ENCODE assay signal across 29 cellular contexts in genomic region chr5:171865431-171865830, GRCh38.
"Had no signal": no experiment of that assay in that cellular context is flagged by ENCODE, and none has a peak within 500 bp of the region (broad histone marks: within the 10 kb centered on the region; RNA-seq: fewer than 3 reads in every experiment).

No MANE protein-coding gene starts in this region.

- H3K27ac ChIP-seq: ascending aorta, brain microvascular endothelial cell, coronary artery, dorsolateral prefrontal cortex, gastrocnemius medialis, hepatocyte, right lobe of liver, thoracic aorta, WERI-Rb-1 had no signal

- H3K9me3 ChIP-seq: ascending aorta, gastrocnemius medialis, mucosa of descending colon, right lobe of liver, thoracic aorta had no signal

- H3K4me3 ChIP-seq: ascending aorta, coronary artery, dorsolateral prefrontal cortex, gastrocnemius medialis, hepatocyte, mucosa of descending colon, right lobe of liver, thoracic aorta had no signal

- H3K27ac Mint-ChIP-seq: activated CD4-positive, alpha-beta memory T cell treated with anti-CD3 and anti-CD28 coated beads, Interleukin-2, amount 10 ng/mL, durations not matched to agents 7 days and 5 days; activated CD4-positive, alpha-beta T cell treated with anti-CD3 and anti-CD28 coated beads, Interleukin-2, amount 10 ng/mL, durations not matched to agents 7 days and 5 days; activated naive CD4-positive, alpha-beta T cell treated with anti-CD3 and anti-CD28 coated beads, Interleukin-2, amount 10 ng/mL, durations not matched to agents 7 days and 5 days; activated naive CD8-positive, alpha-beta T cell treated with anti-CD3 and anti-CD28 coated beads, Interleukin-2, amount 10 ng/mL, durations not matched to agents 7 days and 5 days; activated T-cell treated with anti-CD3 and anti-CD28 coated beads, Interleukin-2, amount 50 U/mL, for 24 hours; stimulated activated naive CD8-positive, alpha-beta T cell treated with anti-CD3 and anti-CD28 coated beads, Interleukin-15, Interleukin-2, amounts not matched to agents 100 ng/mL and 50 ng/mL, for 24 hours had no signal

- H3K4me2 ChIP-seq: hepatocyte had no signal

- DNase-seq: activated CD4-positive, alpha-beta memory T cell treated with anti-CD3 and anti-CD28 coated beads, Interleukin-2, amount 10 ng/mL, durations not matched to agents 7 days and 5 days; activated CD4-positive, alpha-beta T cell treated with anti-CD3 and anti-CD28 coated beads, Interleukin-2, amount 10 ng/mL, durations not matched to agents 7 days and 5 days; activated CD4-positive, CD25-positive, alpha-beta regulatory T cell treated with anti-CD3 and anti-CD28 coated beads, Interleukin-2, amount 50 U/mL, for 72 hours; activated CD8-positive, alpha-beta memory T cell treated with anti-CD3 and anti-CD28 coated beads, Interleukin-2, amount 50 U/mL, for 48 hours; activated gamma-delta T cell; activated naive CD4-positive, alpha-beta T cell treated with anti-CD3 and anti-CD28 coated beads, Interleukin-2, amount 10 ng/mL, durations not matched to agents 7 days and 5 days; activated naive CD8-positive, alpha-beta T cell treated with anti-CD3 and anti-CD28 coated beads, Interleukin-2, amount 10 ng/mL, durations not matched to agents 7 days and 5 days; activated T-cell treated with anti-CD3 and anti-CD28 coated beads, Interleukin-2, amount 50 U/mL, for 24 hours; brain microvascular endothelial cell; dorsolateral prefrontal cortex; effector memory CD4-positive, alpha-beta T cell; gastrocnemius medialis; glutamatergic neuron; left cardiac atrium; left ventricle myocardium superior; mucosa of descending colon; right lobe of liver; stimulated activated CD4-positive, alpha-beta T cell treated with anti-CD3 and anti-CD28 coated beads, Interleukin-4, amount 100 ng/mL, for 1 hour; T1000; trophoblast cell; WERI-Rb-1 had no signal

- H3K27me3 ChIP-seq: ascending aorta, brain microvascular endothelial cell, dorsolateral prefrontal cortex, gastrocnemius medialis, hepatocyte, right lobe of liver had no signal

- H3K4me1 Mint-ChIP-seq: activated CD4-positive, alpha-beta memory T cell treated with anti-CD3 and anti-CD28 coated beads, Interleukin-2, amount 10 ng/mL, durations not matched to agents 7 days and 5 days had no signal

- H3K27me3 Mint-ChIP-seq: activated CD4-positive, alpha-beta memory T cell treated with anti-CD3 and anti-CD28 coated beads, Interleukin-2, amount 10 ng/mL, durations not matched to agents 7 days and 5 days; activated CD4-positive, alpha-beta T cell treated with anti-CD3 and anti-CD28 coated beads, Interleukin-2, amount 10 ng/mL, durations not matched to agents 7 days and 5 days; activated naive CD4-positive, alpha-beta T cell treated with anti-CD3 and anti-CD28 coated beads, Interleukin-2, amount 10 ng/mL, durations not matched to agents 7 days and 5 days; activated naive CD8-positive, alpha-beta T cell treated with anti-CD3 and anti-CD28 coated beads, Interleukin-2, amount 10 ng/mL, durations not matched to agents 7 days and 5 days; activated T-cell treated with anti-CD3 and anti-CD28 coated beads, Interleukin-2, amount 50 U/mL, for 24 hours; natural killer cell treated with Interleukin-12 subunit alpha and Interleukin-12 subunit beta and Interleukin-15 and Interleukin-18, amount 100 ng/mL, for 72 hours; stimulated activated naive CD8-positive, alpha-beta T cell treated with anti-CD3 and anti-CD28 coated beads, Interleukin-15, Interleukin-2, amounts not matched to agents 100 ng/mL and 50 ng/mL, for 24 hours had no signal

- H3K4me3 Mint-ChIP-seq: activated CD4-positive, alpha-beta memory T cell treated with anti-CD3 and anti-CD28 coated beads, Interleukin-2, amount 10 ng/mL, durations not matched to agents 7 days and 5 days; activated CD4-positive, alpha-beta T cell treated with anti-CD3 and anti-CD28 coated beads, Interleukin-2, amount 10 ng/mL, durations not matched to agents 7 days and 5 days; activated naive CD4-positive, alpha-beta T cell treated with anti-CD3 and anti-CD28 coated beads, Interleukin-2, amount 10 ng/mL, durations not matched to agents 7 days and 5 days; activated naive CD8-positive, alpha-beta T cell treated with anti-CD3 and anti-CD28 coated beads, Interleukin-2, amount 10 ng/mL, durations not matched to agents 7 days and 5 days; activated T-cell treated with anti-CD3 and anti-CD28 coated beads, Interleukin-2, amount 50 U/mL, for 24 hours; natural killer cell treated with Interleukin-12 subunit alpha and Interleukin-12 subunit beta and Interleukin-15 and Interleukin-18, amount 100 ng/mL, for 72 hours; stimulated activated naive CD8-positive, alpha-beta T cell treated with anti-CD3 and anti-CD28 coated beads, Interleukin-15, Interleukin-2, amounts not matched to agents 100 ng/mL and 50 ng/mL, for 24 hours had no signal

- H3K9me3 Mint-ChIP-seq: activated CD4-positive, alpha-beta memory T cell treated with anti-CD3 and anti-CD28 coated beads, Interleukin-2, amount 10 ng/mL, durations not matched to agents 7 days and 5 days; activated CD4-positive, alpha-beta T cell treated with anti-CD3 and anti-CD28 coated beads, Interleukin-2, amount 10 ng/mL, durations not matched to agents 7 days and 5 days; activated naive CD4-positive, alpha-beta T cell treated with anti-CD3 and anti-CD28 coated beads, Interleukin-2, amount 10 ng/mL, durations not matched to agents 7 days and 5 days; activated naive CD8-positive, alpha-beta T cell treated with anti-CD3 and anti-CD28 coated beads, Interleukin-2, amount 10 ng/mL, durations not matched to agents 7 days and 5 days; activated T-cell treated with anti-CD3 and anti-CD28 coated beads, Interleukin-2, amount 50 U/mL, for 24 hours; natural killer cell treated with Interleukin-12 subunit alpha and Interleukin-12 subunit beta and Interleukin-15 and Interleukin-18, amount 100 ng/mL, for 72 hours; stimulated activated naive CD8-positive, alpha-beta T cell treated with anti-CD3 and anti-CD28 coated beads, Interleukin-15, Interleukin-2, amounts not matched to agents 100 ng/mL and 50 ng/mL, for 24 hours had no signal

- ATAC-seq: gastrocnemius medialis; left cardiac atrium; left ventricle myocardium superior; natural killer cell treated with Interleukin-12 subunit alpha and Interleukin-12 subunit beta and Interleukin-15 and Interleukin-18, amount 100 ng/mL, for 72 hours; right lobe of liver had no signal

- H2AFZ ChIP-seq: hepatocyte had no signal

- FAIRE-seq: keratinocyte, urothelium cell line had no signal

- H3K79me2 ChIP-seq: hepatocyte had no signal

- H3K4me1 ChIP-seq: ascending aorta, gastrocnemius medialis, right lobe of liver had no signal
